ENCODE assay signal across 11 cellular contexts in the genomic region with DNA sequence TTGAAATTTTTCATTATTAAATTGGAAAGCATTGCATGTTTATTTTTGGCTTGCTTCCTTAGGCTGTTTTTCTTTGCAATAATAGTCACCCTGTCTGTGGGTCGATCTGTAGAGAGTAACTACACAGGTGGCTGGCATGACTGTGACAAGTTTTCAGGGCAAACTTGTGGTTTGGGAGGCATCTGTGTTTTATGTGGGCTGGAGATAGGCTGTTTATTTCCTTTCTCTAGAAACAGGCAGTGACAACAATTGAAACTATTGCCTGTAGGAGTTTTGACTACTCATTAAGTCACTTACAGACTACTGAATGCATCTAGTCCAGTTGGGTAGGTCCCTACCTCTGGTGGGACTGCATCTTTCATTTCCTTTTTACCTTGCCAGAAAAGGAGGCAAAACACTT.
DNase-seq lines count a peak whose midpoint lies in the region; ATAC-seq and TF ChIP-seq lines count a peak whose summit lies in the region.
"Had no signal": no experiment of that assay in that cellular context is flagged by ENCODE, and none has a peak within 500 bp of the region (broad histone marks: within the 10 kb centered on the region; RNA-seq: fewer than 3 reads in every experiment).

No MANE protein-coding gene starts in this region.

- H3K4me3 Mint-ChIP-seq in activated CD8-positive, alpha-beta T cell treated with anti-CD3 and anti-CD28 coated beads for 36 hours, result no peak overlapping the region
- H3K4me3 Mint-ChIP-seq: dendritic cell treated with granulocyte-macrophage colony-stimulating factor and Interleukin-4, amounts not matched to agents 40 ng/mL and 50 ng/mL, for 4 days; T-helper 1 cell treated with Interleukin-12 subunit alpha and Interleukin-12 subunit beta and Interleukin-4 antibody, amounts not matched to agents 30 μg/mL and 1 μg/mL, for 36 hours had no signal

- H3K27ac Mint-ChIP-seq in activated CD8-positive, alpha-beta T cell treated with anti-CD3 and anti-CD28 coated beads for 36 hours, result no peak overlapping the region
- H3K27ac Mint-ChIP-seq: dendritic cell treated with granulocyte-macrophage colony-stimulating factor and Interleukin-4, amounts not matched to agents 40 ng/mL and 50 ng/mL, for 4 days; T-helper 1 cell treated with Interleukin-12 subunit alpha and Interleukin-12 subunit beta and Interleukin-4 antibody, amounts not matched to agents 30 μg/mL and 1 μg/mL, for 36 hours had no signal

- H3K27me3 ChIP-seq in upper lobe of right lung (no peaks in the 10 kb centered on the region), tibial nerve (no peaks in the 10 kb centered on the region)

- H3K4me3 ChIP-seq in upper lobe of right lung, result no peak overlapping the region
- H3K4me3 ChIP-seq in tibial nerve, result no peak overlapping the region

- no peaks in the 10 kb centered on the region for H3K36me3 Mint-ChIP-seq in activated CD8-positive, alpha-beta T cell treated with anti-CD3 and anti-CD28 coated beads for 36 hours (ENCODE audit: low read depth)

- CTCF ChIA-PET in activated CD8-positive, alpha-beta T cell treated with anti-CD3 and anti-CD28 coated beads for 36 hours (lab: Charles Lee), result no interaction called here

- no peaks in the 10 kb centered on the region for H3K36me3 ChIP-seq in upper lobe of right lung
- no peaks in the 10 kb centered on the region for H3K36me3 ChIP-seq in tibial nerve

- no peak for TF ChIP-seq POLR2A in tibial nerve (IDR thresholded peaks at IDR 0.05)

- H3K4me1 Mint-ChIP-seq in activated CD8-positive, alpha-beta T cell treated with anti-CD3 and anti-CD28 coated beads for 36 hours (ENCODE audit: low read depth), result peaks cover 31% of the 10 kb centered on the region

- no peak for TF ChIP-seq CTCF in activated CD8-positive, alpha-beta T cell treated with anti-CD3 and anti-CD28 coated beads for 36 hours (IDR thresholded peaks at IDR 0.05)
- TF ChIP-seq CTCF in upper lobe of right lung (IDR thresholded peaks at IDR 0.05), result no peak
- TF ChIP-seq CTCF in tibial nerve (IDR thresholded peaks at IDR 0.05), result no peak

- WGBS in tibial nerve, 2 donors, result 48 to 52% methylated on average over 1 of the region's 1 CpG

- intact Hi-C loops in activated CD8-positive, alpha-beta T cell treated with anti-CD3 and anti-CD28 coated beads for 36 hours (cut with micrococcal nuclease), result loop anchor here (10.0 kb wide), 1 partner anchor 349 kb away; no protein-coding TSS in a partner anchor
- intact Hi-C loops in upper lobe of right lung (cut with DNase I), result no loop called here

- TF ChIP-seq EP300 in tibial nerve (IDR thresholded peaks at IDR 0.05), result no peak

- no peaks in the 10 kb centered on the region for H3K9me3 Mint-ChIP-seq in activated CD8-positive, alpha-beta T cell treated with anti-CD3 and anti-CD28 coated beads for 36 hours
- H3K9me3 Mint-ChIP-seq: dendritic cell treated with granulocyte-macrophage colony-stimulating factor and Interleukin-4, amounts not matched to agents 40 ng/mL and 50 ng/mL, for 4 days; T-helper 1 cell treated with Interleukin-12 subunit alpha and Interleukin-12 subunit beta and Interleukin-4 antibody, amounts not matched to agents 30 μg/mL and 1 μg/mL, for 36 hours had no signal

- H3K9me3 ChIP-seq in upper lobe of right lung (no peaks in the 10 kb centered on the region), tibial nerve (no peaks in the 10 kb centered on the region)

- no peaks in the 10 kb centered on the region for H3K27me3 Mint-ChIP-seq in activated CD8-positive, alpha-beta T cell treated with anti-CD3 and anti-CD28 coated beads for 36 hours

- peak; percentile 75 for DNase-seq in activated CD8-positive, alpha-beta T cell treated with anti-CD3 and anti-CD28 coated beads for 36 hours
- peak; percentile 75 for DNase-seq in stimulated activated CD4-positive, alpha-beta T cell treated with anti-CD3 and anti-CD28 coated beads, Interleukin-1b, Interleukin-23, amount 100 ng/mL, for 48 hours
- DNase-seq in DMS79 treated with DMSO at 0.1 percent for 48 hours (lab: John Stamatoyannopoulos, UW), result no peak
- no peak for DNase-seq in upper lobe of right lung
- no peak for DNase-seq in tibial nerve (ENCODE audit: low spot score in 2 of 2)
- DNase-seq in T1000 (lab: John Stamatoyannopoulos, UW), result no peak
- DNase-seq: NCI-H1417 treated with DMSO at 0.1 percent for 48 hours had no signal

- POLR2A ChIA-PET in activated CD8-positive, alpha-beta T cell treated with anti-CD3 and anti-CD28 coated beads for 36 hours (lab: Charles Lee), result no interaction called here

- H3K4me1 ChIP-seq in upper lobe of right lung (no peaks in the 10 kb centered on the region), tibial nerve (no peaks in the 10 kb centered on the region)

- no peak overlapping the region for H3K27ac ChIP-seq in upper lobe of right lung
- H3K27ac ChIP-seq in tibial nerve, result no peak overlapping the region

- peak; percentile 93 for ATAC-seq in GM18508 (IDR thresholded peaks at IDR 0.05; ENCODE audit: insufficient read depth, unreplicated experiment)
- ATAC-seq in HG02943 (IDR thresholded peaks at IDR 0.05; ENCODE audit: low read depth, unreplicated experiment), result peak; percentile 65
- peak; percentile 94 for ATAC-seq in activated CD8-positive, alpha-beta T cell treated with anti-CD3 and anti-CD28 coated beads for 36 hours
- no peak for ATAC-seq in upper lobe of right lung

Comparison
In these comparisons a context has a peak if more than half of its experiments do, and no peak if none do; other contexts are left out.
1. DNase-seq: peak in activated CD8-positive, alpha-beta T cell treated with anti-CD3 and anti-CD28 coated beads for 36 hours (single experiment) and stimulated activated CD4-positive, alpha-beta T cell treated with anti-CD3 and anti-CD28 coated beads, Interleukin-1b, Interleukin-23, amount 100 ng/mL, for 48 hours (single experiment); none in DMS79 treated with DMSO at 0.1 percent for 48 hours (single experiment), upper lobe of right lung (single experiment), tibial nerve (0 of 2) and T1000 (single experiment).